34 cellular contexts compared by ENCODE assay signal in genomic region chr5:71699751-71700150, GRCh38. TPM values are rescaled to one million over a fixed set of nuclear protein-coding genes. Genes with fewer than 3 reads are reported as not detected.
"Had no signal": no experiment of that assay in that cellular context is flagged by ENCODE, and none has a peak within 500 bp of the region (broad histone marks: within the 10 kb centered on the region; RNA-seq: fewer than 3 reads in every experiment).

No MANE protein-coding gene starts in this region.

- H3K4me2 ChIP-seq: hepatocyte had no signal

- H3K27ac ChIP-seq: coronary artery, dorsolateral prefrontal cortex, esophagus muscularis mucosa, foreskin keratinocyte, gastroesophageal sphincter, heart left ventricle, hepatocyte, ovary, psoas muscle, sigmoid colon, thoracic aorta, tibial nerve, upper lobe of left lung had no signal

- H3K4me1 ChIP-seq: esophagus muscularis mucosa, foreskin keratinocyte, gastroesophageal sphincter, psoas muscle, sigmoid colon, tibial nerve had no signal

- H3K9me3 Mint-ChIP-seq: nephron had no signal

- DNase-seq: dorsolateral prefrontal cortex; effector CD4-positive, alpha-beta T cell; heart left ventricle; kidney; mesenchymal stem cell; midbrain; naive thymus-derived CD4-positive, alpha-beta T cell; nucleus accumbens; ovary; posterior cingulate gyrus; psoas muscle; right cardiac atrium; sigmoid colon; stimulated activated CD4-positive, alpha-beta T cell treated with anti-CD3 and anti-CD28 coated beads, Interleukin-2, amount 100 ng/mL, for 24 hours; stimulated activated CD4-positive, alpha-beta T cell treated with anti-CD3 and anti-CD28 coated beads, Interleukin-4, amount 100 ng/mL, for 24 hours; stimulated activated naive CD4-positive, alpha-beta T cell treated with Interleukin-2 at 50 U/mL for 16 hours; substantia nigra; upper lobe of left lung had no signal

- H3K27ac Mint-ChIP-seq: naive thymus-derived CD4-positive, alpha-beta T cell; stimulated activated effector memory CD8-positive, alpha-beta T cell treated with anti-CD3 and anti-CD28 coated beads, Interleukin-12 subunit alpha, Interleukin-12 subunit beta, amount 100 ng/mL, for 72 hours had no signal

- H3K79me2 ChIP-seq: hepatocyte had no signal

- H3K9me3 ChIP-seq: esophagus muscularis mucosa, gastroesophageal sphincter, heart left ventricle, ovary, psoas muscle, sigmoid colon, thoracic aorta, tibial nerve, upper lobe of left lung had no signal

- H3K27me3 ChIP-seq: hepatocyte, ovary, tibial nerve, upper lobe of left lung had no signal

- H3K4me1 Mint-ChIP-seq: nephron had no signal

- H3K4me3 ChIP-seq: coronary artery, dorsolateral prefrontal cortex, esophagus muscularis mucosa, gastroesophageal sphincter, heart left ventricle, hepatocyte, lung, ovary, psoas muscle, sigmoid colon, thoracic aorta, tibial nerve, upper lobe of left lung had no signal

- H2AFZ ChIP-seq: hepatocyte had no signal

- H3K4me3 Mint-ChIP-seq: nephron; stimulated activated effector memory CD8-positive, alpha-beta T cell treated with anti-CD3 and anti-CD28 coated beads, Interleukin-12 subunit alpha, Interleukin-12 subunit beta, amount 100 ng/mL, for 72 hours had no signal

- H3K36me3 ChIP-seq: esophagus muscularis mucosa, gastroesophageal sphincter, heart left ventricle, ovary, sigmoid colon, thoracic aorta, tibial nerve, upper lobe of left lung had no signal

- H3K36me3 Mint-ChIP-seq: stimulated activated effector memory CD8-positive, alpha-beta T cell treated with anti-CD3 and anti-CD28 coated beads, Interleukin-12 subunit alpha, Interleukin-12 subunit beta, amount 100 ng/mL, for 72 hours had no signal

RNA-seq across cellular contexts. Expression of gene CARTPT, which starts 19.3 kb away (rescaled TPM):
- total RNA-seq: epithelial cell of proximal tubule; fibroblast of lung; foreskin keratinocyte; heart left ventricle; kidney; left lobe of liver; liver; lung; naive thymus-derived CD4-positive, alpha-beta T cell; psoas muscle; renal cortical epithelial cell; skeletal muscle tissue; tibial nerve had no signal
- polyA plus RNA-seq: fibroblast of lung; foreskin keratinocyte; heart left ventricle; hepatocyte; liver; lung; naive thymus-derived CD4-positive, alpha-beta T cell; ovary; psoas muscle had no signal
